In genomic region chr9:79809931-79810330, GRCh38 we compare ENCODE assay signal across 12 cellular contexts.
DNase-seq lines count a peak whose midpoint lies in the region; ATAC-seq and TF ChIP-seq lines count a peak whose summit lies in the region.
"Had no signal": no experiment of that assay in that cellular context is flagged by ENCODE, and none has a peak within 500 bp of the region (broad histone marks: within the 10 kb centered on the region; RNA-seq: fewer than 3 reads in every experiment).

No MANE protein-coding gene starts in this region.

- H3K9me3 ChIP-seq in psoas muscle = no peaks in the 10 kb centered on the region

- H3K4me3 ChIP-seq in astrocyte of the spinal cord (ENCODE audit: low read depth, low read length) = no peak overlapping the region
- H3K4me3 ChIP-seq in kidney epithelial cell (ENCODE audit: low read depth, low read length) = no peak overlapping the region
- H3K4me3 ChIP-seq in psoas muscle = no peak overlapping the region

- intact Hi-C loops in psoas muscle (cut with DNase I) = loop anchor here in 1 of 2 donors (10.0 kb wide), 1 partner anchor 235 kb away; the partner anchor contains the start of gene TLE4

- no peak overlapping the region for H3K4me3 Mint-ChIP-seq in nephron progenitor cell
- H3K4me3 Mint-ChIP-seq: CD8-positive, alpha-beta T cell had no signal

- no peak overlapping the region for H3K27ac ChIP-seq in psoas muscle

- 21 to 41% (median 24%) methylated on average over 1 of the region's 1 CpG for WGBS in psoas muscle, 3 donors

- peaks cover 14% of the 10 kb centered on the region for H3K4me1 Mint-ChIP-seq in nephron progenitor cell

- peaks cover 8% of the 10 kb centered on the region for H3K4me1 ChIP-seq in psoas muscle

- H3K27me3 ChIP-seq in kidney epithelial cell (ENCODE audit: control insufficient read depth, insufficient read depth, low read length) (no peaks in the 10 kb centered on the region), psoas muscle (ENCODE audit: insufficient read depth in 3 of 3, low read length in 2 of 3) (no peaks in the 10 kb centered on the region)

- in situ Hi-C loops in astrocyte of the spinal cord (cut with HindIII; ENCODE audit: low sequenced_read_pairs) = no loop called here

- H3K27ac Mint-ChIP-seq in nephron progenitor cell = no peak overlapping the region

- TF ChIP-seq CTCF in astrocyte of the spinal cord (IDR thresholded peaks at IDR 0.05; ENCODE audit: low read depth, low read length) (no peak), kidney epithelial cell (IDR thresholded peaks at IDR 0.05; ENCODE audit: insufficient read depth, low read length, poor library complexity, severe bottlenecking) (no peak), nephron progenitor cell (IDR thresholded peaks at IDR 0.05) (no peak), psoas muscle (IDR thresholded peaks at IDR 0.05) (no peak)

- no peaks in the 10 kb centered on the region for H3K36me3 ChIP-seq in kidney epithelial cell (ENCODE audit: control insufficient read depth, insufficient read depth, low read length)
- no peaks in the 10 kb centered on the region for H3K36me3 ChIP-seq in psoas muscle (ENCODE audit: insufficient read depth in 1 of 2, low read depth in 1 of 2)

- no peaks in the 10 kb centered on the region for H3K9me3 Mint-ChIP-seq in nephron progenitor cell
- H3K9me3 Mint-ChIP-seq: CD8-positive, alpha-beta T cell had no signal

- H3K36me3 Mint-ChIP-seq in nephron progenitor cell (ENCODE audit: low read depth) = no peaks in the 10 kb centered on the region
- H3K36me3 Mint-ChIP-seq: CD8-positive, alpha-beta T cell had no signal

- peaks cover 2% of the 10 kb centered on the region for H3K27me3 Mint-ChIP-seq in nephron progenitor cell (ENCODE audit: low read depth, poor library complexity)

- no peak for ATAC-seq in psoas muscle
- ATAC-seq: CD8-positive, alpha-beta T cell had no signal

- DNase-seq in AG08396 (ENCODE audit: low spot score) (peak; percentile 40), HPDE6-E6E7 (ENCODE audit: extremely low spot score) (peak; percentile 15), astrocyte of the spinal cord (ENCODE audit: low read depth, low spot score) (peak; percentile 90), kidney epithelial cell (ENCODE audit: low read depth) (peak; percentile 58), NCI-H524 treated with DMSO at 0.1 percent for 48 hours (lab: John Stamatoyannopoulos, UW) (no peak), nephron progenitor cell (no peak), psoas muscle (no peak), cerebellar nuclear complex (lab: John Stamatoyannopoulos, UW) (no peak)
- DNase-seq: activated CD8-positive, alpha-beta memory T cell treated with anti-CD3 and anti-CD28 coated beads, Interleukin-2, amount 50 U/mL, for 4 hours; CD8-positive, alpha-beta T cell; glutamatergic neuron; NCI-H2081 treated with DMSO at 0.1 percent for 48 hours had no signal

Comparison
In these comparisons a context has a peak if more than half of its experiments do, and no peak if none do; other contexts are left out.
1. DNase-seq: peak in AG08396 (single experiment), HPDE6-E6E7 (single experiment), astrocyte of the spinal cord (single experiment) and kidney epithelial cell (single experiment); none in NCI-H524 treated with DMSO at 0.1 percent for 48 hours (single experiment), nephron progenitor cell (single experiment), psoas muscle (0 of 2) and cerebellar nuclear complex (0 of 2).